Comparison of ENCODE assay signal across 2 cellular contexts in the genomic region with DNA sequence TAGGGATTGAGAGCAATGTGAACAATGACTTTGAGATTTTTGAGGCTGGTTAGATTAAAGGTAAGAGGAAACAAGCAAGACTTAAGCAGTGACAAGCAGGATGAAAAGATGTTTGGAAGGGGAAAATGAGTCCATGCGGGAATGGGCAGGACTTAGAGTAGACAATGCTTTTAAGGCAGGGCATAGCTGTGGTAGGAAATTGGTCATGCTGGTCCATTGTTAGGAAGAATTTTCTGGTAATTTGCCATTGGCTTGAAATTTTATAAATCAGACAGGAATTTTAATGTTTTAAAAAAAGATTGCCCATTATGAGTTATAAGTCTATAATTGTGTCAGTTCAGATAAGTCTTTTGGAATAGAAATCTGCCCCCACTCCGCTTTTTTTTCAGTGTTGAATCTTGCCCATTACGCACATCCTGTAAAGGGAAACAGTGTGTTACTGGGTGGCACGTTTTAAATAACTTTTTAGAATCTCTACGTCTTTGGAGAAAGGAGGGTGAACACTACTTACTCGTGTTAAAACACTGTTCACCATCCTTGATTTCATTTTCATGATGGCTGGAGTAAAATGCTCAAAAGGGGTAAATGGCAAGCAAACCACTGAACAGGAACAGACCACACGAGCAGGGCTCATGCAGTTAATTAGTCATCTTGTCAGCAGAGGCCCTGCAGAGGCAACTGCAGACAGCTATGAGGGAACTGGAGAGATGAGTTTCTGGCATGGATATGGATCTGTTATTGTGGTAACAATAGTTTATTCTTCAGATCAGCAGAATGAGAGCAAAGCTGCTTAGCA.
TF ChIP-seq lines count a peak whose summit lies in the region.

No MANE protein-coding gene starts in this region.

TF ChIP-seq in liver, 16 proteins besides CTCF, POLR2A, EP300 and RAD21 (continued from another document):
- TF ChIP-seq, protein P1, sequence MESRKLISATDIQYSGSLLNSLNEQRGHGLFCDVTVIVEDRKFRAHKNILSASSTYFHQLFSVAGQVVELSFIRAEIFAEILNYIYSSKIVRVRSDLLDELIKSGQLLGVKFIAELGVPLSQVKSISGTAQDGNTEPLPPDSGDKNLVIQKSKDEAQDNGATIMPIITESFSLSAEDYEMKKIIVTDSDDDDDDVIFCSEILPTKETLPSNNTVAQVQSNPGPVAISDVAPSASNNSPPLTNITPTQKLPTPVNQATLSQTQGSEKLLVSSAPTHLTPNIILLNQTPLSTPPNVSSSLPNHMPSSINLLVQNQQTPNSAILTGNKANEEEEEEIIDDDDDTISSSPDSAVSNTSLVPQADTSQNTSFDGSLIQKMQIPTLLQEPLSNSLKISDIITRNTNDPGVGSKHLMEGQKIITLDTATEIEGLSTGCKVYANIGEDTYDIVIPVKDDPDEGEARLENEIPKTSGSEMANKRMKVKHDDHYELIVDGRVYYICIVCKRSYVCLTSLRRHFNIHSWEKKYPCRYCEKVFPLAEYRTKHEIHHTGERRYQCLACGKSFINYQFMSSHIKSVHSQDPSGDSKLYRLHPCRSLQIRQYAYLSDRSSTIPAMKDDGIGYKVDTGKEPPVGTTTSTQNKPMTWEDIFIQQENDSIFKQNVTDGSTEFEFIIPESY (IDR thresholded peaks at IDR 0.05) = no peak
- no peak for TF ChIP-seq SP1 (IDR thresholded peaks at IDR 0.05)

TF ChIP-seq in HepG2, 621 proteins besides CTCF, POLR2A, EP300 and RAD21 (continued from another document):
- no peak for TF ChIP-seq KLF15 (CRISPR knock-in tag; IDR thresholded peaks at IDR 0.05; ENCODE audit: borderline replicate concordance)
- TF ChIP-seq ZNF383 (CRISPR knock-in tag; IDR thresholded peaks at IDR 0.05; ENCODE audit: borderline replicate concordance) = no peak
- no peak for TF ChIP-seq MYPOP (CRISPR knock-in tag; IDR thresholded peaks at IDR 0.05)
- TF ChIP-seq GZF1 (CRISPR knock-in tag; IDR thresholded peaks at IDR 0.05) = no peak
- TF ChIP-seq FOXO1 (CRISPR knock-in tag; IDR thresholded peaks at IDR 0.05) = no peak
- TF ChIP-seq, protein P2, sequence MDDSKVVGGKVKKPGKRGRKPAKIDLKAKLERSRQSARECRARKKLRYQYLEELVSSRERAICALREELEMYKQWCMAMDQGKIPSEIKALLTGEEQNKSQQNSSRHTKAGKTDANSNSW (CRISPR knock-in tag; IDR thresholded peaks at IDR 0.05; ENCODE audit: borderline replicate concordance) = no peak
- TF ChIP-seq ZNF101 (CRISPR knock-in tag; IDR thresholded peaks at IDR 0.05; ENCODE audit: borderline replicate concordance, low read depth) = no peak
